27 cellular contexts compared by ENCODE assay signal in genomic region chr22:26564181-26564580, GRCh38. TPM values are rescaled to one million over a fixed set of nuclear protein-coding genes. Genes with fewer than 3 reads are reported as not detected.
A peak's percentile ranks its signal among the peaks of the same experiment; 100 is the strongest.
DNase-seq lines count a peak whose midpoint lies in the region; ATAC-seq and TF ChIP-seq lines count a peak whose summit lies in the region.
"Had no signal": no experiment of that assay in that cellular context is flagged by ENCODE, and none has a peak within 500 bp of the region (broad histone marks: within the 10 kb centered on the region; RNA-seq: fewer than 3 reads in every experiment).

No MANE protein-coding gene starts in this region.

- intact Hi-C loops in activated CD4-positive, alpha-beta T cell treated with anti-CD3 and anti-CD28 coated beads, Interleukin-2, amount 10 ng/mL, durations not matched to agents 24 days and 14 days (cut with micrococcal nuclease) = no loop called here

- H3K36me3 ChIP-seq in neural progenitor cell = no peaks in the 10 kb centered on the region
- H3K36me3 ChIP-seq: Peyer's patch, right atrium auricular region, SJSA1 had no signal

- no peak overlapping the region for H2AFZ ChIP-seq in neural progenitor cell (replicated peaks)
- H2AFZ ChIP-seq: GM23248 had no signal

- H3K79me2 ChIP-seq in neural progenitor cell (ENCODE audit: low read depth) = peaks cover 57% of the 10 kb centered on the region

- no peak for TF ChIP-seq CTCF in epithelial cell of esophagus (IDR thresholded peaks at IDR 0.05; ENCODE audit: insufficient read depth, low read depth, low read length, missing control alignments)
- no peak for TF ChIP-seq CTCF in neural progenitor cell (IDR thresholded peaks at IDR 0.05)

- H3K36me3 Mint-ChIP-seq in activated CD4-positive, alpha-beta T cell treated with anti-CD3 and anti-CD28 coated beads, Interleukin-2, amount 10 ng/mL, durations not matched to agents 24 days and 14 days (ENCODE audit: low read depth) = peaks cover 13% of the 10 kb centered on the region
- peaks cover 3% of the 10 kb centered on the region for H3K36me3 Mint-ChIP-seq in neural progenitor cell

- no peaks in the 10 kb centered on the region for H3K9me3 ChIP-seq in neural progenitor cell (ENCODE audit: low read depth)
- H3K9me3 ChIP-seq: Peyer's patch, right atrium auricular region, SJSA1, tibial nerve had no signal

- peak overlapping the region; percentile 34 for H3K27ac Mint-ChIP-seq in activated CD4-positive, alpha-beta T cell treated with anti-CD3 and anti-CD28 coated beads, Interleukin-2, amount 10 ng/mL, durations not matched to agents 24 days and 14 days
- H3K27ac Mint-ChIP-seq in neural progenitor cell = no peak overlapping the region
- H3K27ac Mint-ChIP-seq: activated CD8-positive, alpha-beta T cell treated with anti-CD3 and anti-CD28 coated beads, Interleukin-2, amount 10 ng/mL, durations not matched to agents 7 days and 5 days had no signal

- H3K4me3 ChIP-seq in epithelial cell of esophagus (ENCODE audit: low read length) = no peak overlapping the region
- H3K4me3 ChIP-seq in neural progenitor cell = no peak overlapping the region
- H3K4me3 ChIP-seq: GM23248, Peyer's patch, right atrium auricular region, SJSA1, tibial nerve had no signal

- H3K27me3 Mint-ChIP-seq in activated CD4-positive, alpha-beta T cell treated with anti-CD3 and anti-CD28 coated beads, Interleukin-2, amount 10 ng/mL, durations not matched to agents 24 days and 14 days = no peaks in the 10 kb centered on the region
- peaks cover 5% of the 10 kb centered on the region for H3K27me3 Mint-ChIP-seq in neural progenitor cell (ENCODE audit: insufficient read depth, low read depth)
- H3K27me3 Mint-ChIP-seq: stimulated activated naive CD8-positive, alpha-beta T cell treated with anti-CD3 and anti-CD28 coated beads, Interleukin-15, amount 100 ng/mL, for 72 hours; T-cell had no signal

- H3K4me2 ChIP-seq in neural progenitor cell = peak overlapping the region; percentile 13

- peaks cover 39% of the 10 kb centered on the region for H3F3A ChIP-seq in neural progenitor cell (ENCODE audit: low read depth)

- no peaks in the 10 kb centered on the region for H3K27me3 ChIP-seq in neural progenitor cell
- H3K27me3 ChIP-seq: Peyer's patch, right atrium auricular region, SJSA1, tibial nerve had no signal

- ATAC-seq in GM19023 (IDR thresholded peaks at IDR 0.05; ENCODE audit: unreplicated experiment) (no peak), GM21447 (IDR thresholded peaks at IDR 0.05; ENCODE audit: unreplicated experiment) (no peak), HG03457 (IDR thresholded peaks at IDR 0.05; ENCODE audit: unreplicated experiment) (no peak)
- ATAC-seq: activated CD4-positive, CD25-positive, alpha-beta regulatory T cell treated with anti-CD3 and anti-CD28 coated beads, Interleukin-2, amount 50 U/mL, for 24 hours; activated CD8-positive, alpha-beta T cell treated with anti-CD3 and anti-CD28 coated beads, Interleukin-2, amount 10 ng/mL, durations not matched to agents 7 days and 5 days; left cardiac atrium; stimulated activated naive CD8-positive, alpha-beta T cell treated with anti-CD3 and anti-CD28 coated beads, Interleukin-15, amount 100 ng/mL, for 72 hours; T-cell had no signal

- H3K9me3 Mint-ChIP-seq in activated CD4-positive, alpha-beta T cell treated with anti-CD3 and anti-CD28 coated beads, Interleukin-2, amount 10 ng/mL, durations not matched to agents 24 days and 14 days = no peaks in the 10 kb centered on the region
- H3K9me3 Mint-ChIP-seq in neural progenitor cell = no peaks in the 10 kb centered on the region
- H3K9me3 Mint-ChIP-seq: stimulated activated naive CD8-positive, alpha-beta T cell treated with anti-CD3 and anti-CD28 coated beads, Interleukin-15, amount 100 ng/mL, for 72 hours; T-cell had no signal

- H3K4me1 Mint-ChIP-seq in activated CD4-positive, alpha-beta T cell treated with anti-CD3 and anti-CD28 coated beads, Interleukin-2, amount 10 ng/mL, durations not matched to agents 24 days and 14 days = peaks cover 30% of the 10 kb centered on the region
- H3K4me1 Mint-ChIP-seq in neural progenitor cell = peaks cover 51% of the 10 kb centered on the region

- H3K4me3 Mint-ChIP-seq in activated CD4-positive, alpha-beta T cell treated with anti-CD3 and anti-CD28 coated beads, Interleukin-2, amount 10 ng/mL, durations not matched to agents 24 days and 14 days = no peak overlapping the region
- no peak overlapping the region for H3K4me3 Mint-ChIP-seq in neural progenitor cell
- H3K4me3 Mint-ChIP-seq: activated CD8-positive, alpha-beta T cell treated with anti-CD3 and anti-CD28 coated beads, Interleukin-2, amount 10 ng/mL, durations not matched to agents 7 days and 5 days; stimulated activated naive CD8-positive, alpha-beta T cell treated with anti-CD3 and anti-CD28 coated beads, Interleukin-15, amount 100 ng/mL, for 72 hours; T-cell had no signal

- DNase-seq in activated CD4-positive, alpha-beta T cell treated with anti-CD3 and anti-CD28 coated beads, Interleukin-2, amount 10 ng/mL, durations not matched to agents 24 days and 14 days = no peak
- no peak for DNase-seq in activated CD4-positive, alpha-beta T cell treated with anti-CD3 and anti-CD28 coated beads, Interleukin-2, amount 50 U/mL, for 1 hour
- DNase-seq in epithelial cell of esophagus (ENCODE audit: low read depth) (peak; percentile 82), neural progenitor cell (ENCODE audit: low spot score) (no peak)
- DNase-seq in stimulated activated naive CD4-positive, alpha-beta T cell (lab: John Stamatoyannopoulos, UW) = no peak
- DNase-seq: activated CD8-positive, alpha-beta T cell treated with anti-CD3 and anti-CD28 coated beads, Interleukin-2, amount 10 ng/mL, durations not matched to agents 7 days and 5 days; activated effector memory CD4-positive, alpha-beta T cell treated with anti-CD3 and anti-CD28 coated beads, Interleukin-2, amount 50 U/mL, for 16 hours; effector memory CD4-positive, alpha-beta T cell; GDM1; glutamatergic neuron; GM23248; left cardiac atrium; NCI-H1694; Peyer's patch; stimulated activated naive CD8-positive, alpha-beta T cell treated with anti-CD3 and anti-CD28 coated beads, Interleukin-15, amount 100 ng/mL, for 72 hours; T-cell had no signal

- peaks cover 59% of the 10 kb centered on the region for H4K20me1 ChIP-seq in neural progenitor cell (ENCODE audit: low read depth)

- no peak overlapping the region for H3K9ac ChIP-seq in neural progenitor cell
- H3K9ac ChIP-seq: GM23248 had no signal

- H3K27ac ChIP-seq in neural progenitor cell = no peak overlapping the region
- H3K27ac ChIP-seq: 22Rv1, GM23248, Peyer's patch, right atrium auricular region, SJSA1, tibial nerve had no signal

- H3K4me1 ChIP-seq in neural progenitor cell = peaks cover 34% of the 10 kb centered on the region
- H3K4me1 ChIP-seq: Peyer's patch had no signal

RNA-seq across cellular contexts. Expression of gene TPST2, which starts 25.8 kb away (rescaled TPM):
- 30.0 and 33.5 TPM in 2 replicates for total RNA-seq in activated CD4-positive, alpha-beta T cell treated with anti-CD3 and anti-CD28 coated beads, Interleukin-2, amount 10 ng/mL, durations not matched to agents 24 days and 14 days
- 31.7 and 59.5 TPM in 2 replicates for total RNA-seq in neural progenitor cell (ENCODE audit: low replicate concordance)

RNA-seq across cellular contexts. Expression of gene TFIP11, which starts 51.9 kb away (rescaled TPM):
- 51.2 and 56.3 TPM in 2 replicates for total RNA-seq in activated CD4-positive, alpha-beta T cell treated with anti-CD3 and anti-CD28 coated beads, Interleukin-2, amount 10 ng/mL, durations not matched to agents 24 days and 14 days
- total RNA-seq in neural progenitor cell (ENCODE audit: low replicate concordance) = 22.2 and 26.2 TPM in 2 replicates

RNA-seq across cellular contexts. Expression of gene CRYBB1, which starts 53.6 kb away (rescaled TPM):
- not detected in 2 replicates for total RNA-seq in activated CD4-positive, alpha-beta T cell treated with anti-CD3 and anti-CD28 coated beads, Interleukin-2, amount 10 ng/mL, durations not matched to agents 24 days and 14 days
- total RNA-seq in neural progenitor cell (ENCODE audit: low replicate concordance) = 0.53 TPM in 1 of 2 replicates, not detected in the other
- total RNA-seq: activated CD8-positive, alpha-beta T cell treated with anti-CD3 and anti-CD28 coated beads, Interleukin-2, amount 10 ng/mL, durations not matched to agents 7 days and 5 days; fibroblast of lung; GM23248; LHCN-M2; Peyer's patch; SJSA1; T-cell had no signal

RNA-seq across cellular contexts. Expression of gene CRYBA4, which starts 57.6 kb away (rescaled TPM):
- not detected in 2 replicates for total RNA-seq in activated CD4-positive, alpha-beta T cell treated with anti-CD3 and anti-CD28 coated beads, Interleukin-2, amount 10 ng/mL, durations not matched to agents 24 days and 14 days
- total RNA-seq in neural progenitor cell (ENCODE audit: low replicate concordance) = 1.1 and 1.6 TPM in 2 replicates
- total RNA-seq: activated CD8-positive, alpha-beta T cell treated with anti-CD3 and anti-CD28 coated beads, Interleukin-2, amount 10 ng/mL, durations not matched to agents 7 days and 5 days; fibroblast of lung; GM23248; left cardiac atrium; LHCN-M2; omental fat pad; Peyer's patch; right atrium auricular region; SJSA1; T-cell; tibial nerve had no signal
